Comparison of ENCODE assay signal across 1 cellular context in genomic region chr17:77365584-77366186, GRCh38.
TF ChIP-seq lines count a peak whose summit lies in the region.

No MANE protein-coding gene starts in this region.

TF ChIP-seq in HepG2, 621 proteins besides CTCF, POLR2A, EP300 and RAD21 (continued from another document):
- TF ChIP-seq ZNF276 (CRISPR knock-in tag; IDR thresholded peaks at IDR 0.05; ENCODE audit: low read depth) (no peak), ZNF75D (CRISPR knock-in tag; IDR thresholded peaks at IDR 0.05; ENCODE audit: borderline replicate concordance) (no peak), TRIM24 (CRISPR knock-in tag; IDR thresholded peaks at IDR 0.05) (no peak), ZBTB33 (CRISPR knock-in tag; IDR thresholded peaks at IDR 0.05) (peak; percentile 100), ZNF770 (CRISPR knock-in tag; IDR thresholded peaks at IDR 0.05) (no peak), ZNF44 (CRISPR knock-in tag; IDR thresholded peaks at IDR 0.05) (no peak), ZBTB3 (CRISPR knock-in tag; IDR thresholded peaks at IDR 0.05; ENCODE audit: borderline replicate concordance, low read depth) (no peak), KLF13 (CRISPR knock-in tag; IDR thresholded peaks at IDR 0.05) (no peak), ZNF605 (CRISPR knock-in tag; IDR thresholded peaks at IDR 0.05) (0 out of 2 replicates have a peak, but pooled peaks have one; percentile 28), YEATS4 (CRISPR knock-in tag; IDR thresholded peaks at IDR 0.05; ENCODE audit: borderline replicate concordance) (no peak), ZNF230 (CRISPR knock-in tag; IDR thresholded peaks at IDR 0.05) (no peak), ZFP36L2 (CRISPR knock-in tag; IDR thresholded peaks at IDR 0.05) (no peak), AGO2 (optimal IDR thresholded peaks at IDR 0.05; ENCODE audit: low read depth, low read length) (peak; percentile 21), MLX (CRISPR knock-in tag; IDR thresholded peaks at IDR 0.05) (no peak), POGK (CRISPR knock-in tag; conservative IDR thresholded peaks at IDR 0.05) (no peak), ZNF687 (CRISPR knock-in tag; IDR thresholded peaks at IDR 0.05) (peak; percentile 50; the same call in 1 of the 2 replicates), RARA (CRISPR knock-in tag; IDR thresholded peaks at IDR 0.05) (no peak), ARNT (IDR thresholded peaks at IDR 0.05) (no peak), HNRNPL (IDR thresholded peaks at IDR 0.05; ENCODE audit: low read depth, low read length) (peak; percentile 78), ZBTB38 (CRISPR knock-in tag; IDR thresholded peaks at IDR 0.05) (peak; percentile 93), ZNF660 (CRISPR knock-in tag; IDR thresholded peaks at IDR 0.05; ENCODE audit: borderline replicate concordance, low read depth) (no peak), KDM1A (CRISPR knock-in tag; IDR thresholded peaks at IDR 0.05) (no peak), DMAP1 (CRISPR knock-in tag; IDR thresholded peaks at IDR 0.05) (no peak), ZNF383 (CRISPR knock-in tag; IDR thresholded peaks at IDR 0.05; ENCODE audit: borderline replicate concordance) (no peak), ZNF678 (CRISPR knock-in tag; IDR thresholded peaks at IDR 0.05) (no peak), ZFAT (CRISPR knock-in tag; conservative IDR thresholded peaks at IDR 0.05) (no peak), PREB (CRISPR knock-in tag; IDR thresholded peaks at IDR 0.05) (no peak), FIP1L1 (IDR thresholded peaks at IDR 0.05; ENCODE audit: borderline replicate concordance, insufficient read depth, low read depth, low read length) (no peak), SNRNP70 (IDR thresholded peaks at IDR 0.05; ENCODE audit: low read depth, low read length) (no peak), ZNF839 (CRISPR knock-in tag; IDR thresholded peaks at IDR 0.05; ENCODE audit: borderline replicate concordance) (no peak), GZF1 (CRISPR knock-in tag; IDR thresholded peaks at IDR 0.05) (no peak), MAX (IDR thresholded peaks at IDR 0.05) (no peak), SALL1 (CRISPR knock-in tag; IDR thresholded peaks at IDR 0.05) (no peak), GATAD2A (CRISPR knock-in tag; IDR thresholded peaks at IDR 0.05) (no peak), CC2D1A (CRISPR knock-in tag; IDR thresholded peaks at IDR 0.05) (no peak)
